In genomic region chr11:19551454-19551853, GRCh38 we compare ENCODE assay signal across 22 cellular contexts.
DNase-seq lines count a peak whose midpoint lies in the region; ATAC-seq and TF ChIP-seq lines count a peak whose summit lies in the region.
"Had no signal": no experiment of that assay in that cellular context is flagged by ENCODE, and none has a peak within 500 bp of the region (broad histone marks: within the 10 kb centered on the region; RNA-seq: fewer than 3 reads in every experiment).

No MANE protein-coding gene starts in this region.

- peak; percentile 75 for ATAC-seq in GM19351 (IDR thresholded peaks at IDR 0.05; ENCODE audit: unreplicated experiment)
- ATAC-seq in HG02884 (IDR thresholded peaks at IDR 0.05; ENCODE audit: unreplicated experiment): peak; percentile 64
- no peak for ATAC-seq in SK-N-SH treated with all-trans-retinoic acid at 6 μM for 48 hours

- H3K4me1 Mint-ChIP-seq in Calu3 (ENCODE audit: low read depth, unreplicated experiment): no peaks in the 10 kb centered on the region
- H3K4me1 Mint-ChIP-seq: B cell had no signal

- no peak overlapping the region for H3K4me3 ChIP-seq in GM12864 (ENCODE audit: low read depth, low read length)
- H3K4me3 ChIP-seq: esophagus squamous epithelium had no signal

- DNase-seq in GM12864 (ENCODE audit: low read depth) (peak; percentile 27), UCSD-AML1 (lab: John Stamatoyannopoulos, UW; ENCODE audit: unreplicated experiment) (no peak), Calu3 (no peak)
- DNase-seq in central memory CD4-positive, alpha-beta T cell: no peak
- DNase-seq: activated CD4-positive, alpha-beta T cell treated with anti-CD3 and anti-CD28 coated beads for 1 hour; activated CD8-positive, alpha-beta memory T cell treated with anti-CD3 and anti-CD28 coated beads for 24 hours; activated naive CD4-positive, alpha-beta T cell treated with anti-CD3 and anti-CD28 coated beads, Interleukin-2, amount 50 U/mL, for 16 hours; activated T-cell treated with anti-CD3 and anti-CD28 coated beads, Interleukin-2, amount 50 U/mL, for 72 hours; effector memory CD4-positive, alpha-beta T cell; esophagus squamous epithelium; GOT3; IMR-90; kidney glomerular epithelial cell; mammary epithelial cell; NCI-H1436; nucleus accumbens; stimulated activated CD4-positive, alpha-beta T cell treated with anti-CD3 and anti-CD28 coated beads, Interleukin-12 subunit alpha, Interleukin-12 subunit beta, amount 100 ng/mL, for 4 hours had no signal

- CTCF ChIA-PET in Calu3 (lab: Charles Lee): no interaction called here

- no peaks in the 10 kb centered on the region for H3K36me3 Mint-ChIP-seq in Calu3 (ENCODE audit: insufficient read depth, unreplicated experiment)

- no TSS peak for BruUV-seq in Calu3 (replicated peaks; lab: Mats Ljungman, UMichigan)

- H3K27me3 Mint-ChIP-seq in Calu3 (ENCODE audit: unreplicated experiment): peaks cover 92% of the 10 kb centered on the region

- intact Hi-C loops in Calu3 (cut with micrococcal nuclease; ENCODE audit: unreplicated experiment): loop anchor here (10.0 kb wide), 1 partner anchor 573 kb away; no protein-coding TSS in a partner anchor

- no peaks in the 10 kb centered on the region for H3K9me3 Mint-ChIP-seq in Calu3 (ENCODE audit: low read depth, unreplicated experiment)
- H3K9me3 Mint-ChIP-seq: activated T-cell treated with anti-CD3 and anti-CD28 coated beads, Interleukin-2, amount 50 U/mL, for 72 hours had no signal

- TF ChIP-seq CTCF in GM12864 (IDR thresholded peaks at IDR 0.05; ENCODE audit: low read depth, low read length, missing control alignments) (no peak), Calu3 (IDR thresholded peaks at IDR 0.05; ENCODE audit: unreplicated experiment) (no peak)

- peak overlapping the region; percentile 56 for H3K27ac ChIP-seq in cingulate gyrus (ENCODE audit: low read depth, low read length)
- H3K27ac ChIP-seq: esophagus squamous epithelium had no signal

- H3K4me3 Mint-ChIP-seq in Calu3 (ENCODE audit: low read depth, unreplicated experiment): no peak overlapping the region
- H3K4me3 Mint-ChIP-seq: activated T-cell treated with anti-CD3 and anti-CD28 coated beads, Interleukin-2, amount 50 U/mL, for 72 hours; B cell had no signal

- H3K27ac Mint-ChIP-seq in Calu3 (ENCODE audit: unreplicated experiment): no peak overlapping the region
- H3K27ac Mint-ChIP-seq: activated T-cell treated with anti-CD3 and anti-CD28 coated beads, Interleukin-2, amount 50 U/mL, for 72 hours; B cell had no signal

TF ChIP-seq in SK-N-SH treated with all-trans-retinoic acid at 6 μM for 48 hours, 23 proteins besides CTCF, POLR2A, EP300 and RAD21:
- TF ChIP-seq ZFP3 (CRISPR knock-in tag; IDR thresholded peaks at IDR 0.05) (no peak), ZNF70 (CRISPR knock-in tag; IDR thresholded peaks at IDR 0.05) (no peak), RARB (CRISPR knock-in tag; IDR thresholded peaks at IDR 0.05) (no peak), GLIS3 (CRISPR knock-in tag; IDR thresholded peaks at IDR 0.05) (no peak)
TF ChIP-seq in SK-N-SH treated with all-trans-retinoic acid at 6 μM for 48 hours: peak in this region for 0.
